ENCODE assay signal across 1 cellular context in the genomic region with DNA sequence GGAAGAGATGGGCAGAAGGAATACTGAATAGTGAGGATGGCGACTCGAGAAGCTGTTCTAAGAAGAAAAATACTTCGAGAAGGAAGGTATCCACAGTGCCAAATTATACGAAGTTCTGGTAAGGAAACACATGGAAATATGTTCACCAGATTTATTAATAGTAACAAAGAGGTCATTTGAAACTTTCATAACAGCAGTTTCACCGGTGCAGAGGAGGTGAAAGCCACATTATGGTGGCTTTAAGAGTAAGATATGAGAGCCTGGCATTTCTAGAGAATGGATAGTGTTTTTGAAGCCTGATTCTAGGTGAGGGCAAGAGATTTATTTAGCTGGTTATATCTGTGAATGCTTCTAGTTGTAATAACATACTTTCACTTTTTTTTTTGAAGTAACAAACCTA.
A peak's percentile ranks its signal among the peaks of the same experiment; 100 is the strongest.
TF ChIP-seq lines count a peak whose summit lies in the region.

No MANE protein-coding gene starts in this region.

TF ChIP-seq in GM12878, 131 proteins besides CTCF, POLR2A, EP300 and RAD21 (continued from another document):
- TF ChIP-seq, protein P1, sequence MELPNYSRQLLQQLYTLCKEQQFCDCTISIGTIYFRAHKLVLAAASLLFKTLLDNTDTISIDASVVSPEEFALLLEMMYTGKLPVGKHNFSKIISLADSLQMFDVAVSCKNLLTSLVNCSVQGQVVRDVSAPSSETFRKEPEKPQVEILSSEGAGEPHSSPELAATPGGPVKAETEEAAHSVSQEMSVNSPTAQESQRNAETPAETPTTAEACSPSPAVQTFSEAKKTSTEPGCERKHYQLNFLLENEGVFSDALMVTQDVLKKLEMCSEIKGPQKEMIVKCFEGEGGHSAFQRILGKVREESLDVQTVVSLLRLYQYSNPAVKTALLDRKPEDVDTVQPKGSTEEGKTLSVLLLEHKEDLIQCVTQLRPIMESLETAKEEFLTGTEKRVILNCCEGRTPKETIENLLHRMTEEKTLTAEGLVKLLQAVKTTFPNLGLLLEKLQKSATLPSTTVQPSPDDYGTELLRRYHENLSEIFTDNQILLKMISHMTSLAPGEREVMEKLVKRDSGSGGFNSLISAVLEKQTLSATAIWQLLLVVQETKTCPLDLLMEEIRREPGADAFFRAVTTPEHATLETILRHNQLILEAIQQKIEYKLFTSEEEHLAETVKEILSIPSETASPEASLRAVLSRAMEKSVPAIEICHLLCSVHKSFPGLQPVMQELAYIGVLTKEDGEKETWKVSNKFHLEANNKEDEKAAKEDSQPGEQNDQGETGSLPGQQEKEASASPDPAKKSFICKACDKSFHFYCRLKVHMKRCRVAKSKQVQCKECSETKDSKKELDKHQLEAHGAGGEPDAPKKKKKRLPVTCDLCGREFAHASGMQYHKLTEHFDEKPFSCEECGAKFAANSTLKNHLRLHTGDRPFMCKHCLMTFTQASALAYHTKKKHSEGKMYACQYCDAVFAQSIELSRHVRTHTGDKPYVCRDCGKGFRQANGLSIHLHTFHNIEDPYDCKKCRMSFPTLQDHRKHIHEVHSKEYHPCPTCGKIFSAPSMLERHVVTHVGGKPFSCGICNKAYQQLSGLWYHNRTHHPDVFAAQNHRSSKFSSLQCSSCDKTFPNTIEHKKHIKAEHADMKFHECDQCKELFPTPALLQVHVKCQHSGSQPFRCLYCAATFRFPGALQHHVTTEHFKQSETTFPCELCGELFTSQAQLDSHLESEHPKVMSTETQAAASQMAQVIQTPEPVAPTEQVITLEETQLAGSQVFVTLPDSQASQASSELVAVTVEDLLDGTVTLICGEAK (IDR thresholded peaks at IDR 0.05; ENCODE audit: borderline replicate concordance): no peak
- TF ChIP-seq, protein P2, sequence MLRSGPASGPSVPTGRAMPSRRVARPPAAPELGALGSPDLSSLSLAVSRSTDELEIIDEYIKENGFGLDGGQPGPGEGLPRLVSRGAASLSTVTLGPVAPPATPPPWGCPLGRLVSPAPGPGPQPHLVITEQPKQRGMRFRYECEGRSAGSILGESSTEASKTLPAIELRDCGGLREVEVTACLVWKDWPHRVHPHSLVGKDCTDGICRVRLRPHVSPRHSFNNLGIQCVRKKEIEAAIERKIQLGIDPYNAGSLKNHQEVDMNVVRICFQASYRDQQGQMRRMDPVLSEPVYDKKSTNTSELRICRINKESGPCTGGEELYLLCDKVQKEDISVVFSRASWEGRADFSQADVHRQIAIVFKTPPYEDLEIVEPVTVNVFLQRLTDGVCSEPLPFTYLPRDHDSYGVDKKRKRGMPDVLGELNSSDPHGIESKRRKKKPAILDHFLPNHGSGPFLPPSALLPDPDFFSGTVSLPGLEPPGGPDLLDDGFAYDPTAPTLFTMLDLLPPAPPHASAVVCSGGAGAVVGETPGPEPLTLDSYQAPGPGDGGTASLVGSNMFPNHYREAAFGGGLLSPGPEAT (IDR thresholded peaks at IDR 0.05; ENCODE audit: low read depth): no peak
- no peak for TF ChIP-seq FOS (IDR thresholded peaks at IDR 0.05; ENCODE audit: borderline replicate concordance, extremely low read depth, insufficient read length)
- TF ChIP-seq IKZF1 (conservative IDR thresholded peaks at IDR 0.05): 0 out of 2 replicates have a peak, but pooled peaks have one; percentile 21
- peak; percentile 67 for TF ChIP-seq RUNX3 (IDR thresholded peaks at IDR 0.05; ENCODE audit: low read length)
- no peak for TF ChIP-seq ZNF384 (IDR thresholded peaks at IDR 0.05; ENCODE audit: borderline replicate concordance, low read depth, low read length)
- TF ChIP-seq MTA2 (IDR thresholded peaks at IDR 0.05; ENCODE audit: low read depth): peak; percentile 42; the same call in 1 of the 2 replicates
- TF ChIP-seq, protein P3, sequence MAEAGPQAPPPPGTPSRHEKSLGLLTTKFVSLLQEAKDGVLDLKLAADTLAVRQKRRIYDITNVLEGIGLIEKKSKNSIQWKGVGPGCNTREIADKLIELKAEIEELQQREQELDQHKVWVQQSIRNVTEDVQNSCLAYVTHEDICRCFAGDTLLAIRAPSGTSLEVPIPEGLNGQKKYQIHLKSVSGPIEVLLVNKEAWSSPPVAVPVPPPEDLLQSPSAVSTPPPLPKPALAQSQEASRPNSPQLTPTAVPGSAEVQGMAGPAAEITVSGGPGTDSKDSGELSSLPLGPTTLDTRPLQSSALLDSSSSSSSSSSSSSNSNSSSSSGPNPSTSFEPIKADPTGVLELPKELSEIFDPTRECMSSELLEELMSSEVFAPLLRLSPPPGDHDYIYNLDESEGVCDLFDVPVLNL (IDR thresholded peaks at IDR 0.05; ENCODE audit: low read depth, low read length): no peak
- TF ChIP-seq MEF2B (IDR thresholded peaks at IDR 0.05; ENCODE audit: partially characterized antibody, poor library complexity, severe bottlenecking): peak; percentile 58
- TF ChIP-seq IKZF2 (IDR thresholded peaks at IDR 0.05): peak in 1 of 2 experiments; percentile 21; a peak in 1 of 4 replicates
- TF ChIP-seq NFIC (IDR thresholded peaks at IDR 0.05; ENCODE audit: low read depth, low read length): peak; percentile 46; the same call in 1 of the 2 replicates
- no peak for TF ChIP-seq CBX5 (IDR thresholded peaks at IDR 0.05; ENCODE audit: low read depth)
- TF ChIP-seq, protein P4, sequence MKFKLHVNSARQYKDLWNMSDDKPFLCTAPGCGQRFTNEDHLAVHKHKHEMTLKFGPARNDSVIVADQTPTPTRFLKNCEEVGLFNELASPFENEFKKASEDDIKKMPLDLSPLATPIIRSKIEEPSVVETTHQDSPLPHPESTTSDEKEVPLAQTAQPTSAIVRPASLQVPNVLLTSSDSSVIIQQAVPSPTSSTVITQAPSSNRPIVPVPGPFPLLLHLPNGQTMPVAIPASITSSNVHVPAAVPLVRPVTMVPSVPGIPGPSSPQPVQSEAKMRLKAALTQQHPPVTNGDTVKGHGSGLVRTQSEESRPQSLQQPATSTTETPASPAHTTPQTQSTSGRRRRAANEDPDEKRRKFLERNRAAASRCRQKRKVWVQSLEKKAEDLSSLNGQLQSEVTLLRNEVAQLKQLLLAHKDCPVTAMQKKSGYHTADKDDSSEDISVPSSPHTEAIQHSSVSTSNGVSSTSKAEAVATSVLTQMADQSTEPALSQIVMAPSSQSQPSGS (IDR thresholded peaks at IDR 0.05; ENCODE audit: low read length): no peak
